Comparison of ENCODE assay signal across 14 cellular contexts in genomic region chr12:3061129-3061857, GRCh38.
DNase-seq lines count a peak whose midpoint lies in the region; TF ChIP-seq lines count a peak whose summit lies in the region.
"Had no signal": no experiment of that assay in that cellular context is flagged by ENCODE, and none has a peak within 500 bp of the region (broad histone marks: within the 10 kb centered on the region; RNA-seq: fewer than 3 reads in every experiment).

No MANE protein-coding gene starts in this region.

- in situ Hi-C loops in astrocyte of the spinal cord (cut with HindIII; ENCODE audit: low sequenced_read_pairs) = no loop called here
- in situ Hi-C loops in GM13976 (cut with MboI; ENCODE audit: low sequenced_read_pairs, unreplicated experiment) = no loop called here

- H3K4me3 ChIP-seq in astrocyte of the spinal cord (ENCODE audit: low read depth, low read length) = no peak overlapping the region
- H3K4me3 ChIP-seq: ascending aorta, lower lobe of right lung, neural progenitor cell had no signal

- TF ChIP-seq CTCF in astrocyte of the spinal cord (IDR thresholded peaks at IDR 0.05; ENCODE audit: low read depth, low read length) (no peak), GM13976 (IDR thresholded peaks at IDR 0.05; ENCODE audit: borderline replicate concordance, control extremely low read depth, extremely low read depth, insufficient read depth, missing control alignments) (no peak)

- DNase-seq in DMS 273 (lab: John Stamatoyannopoulos, UW; ENCODE audit: unreplicated experiment) (peak; percentile 25), DMS 273 treated with DMSO at 0.1 percent for 48 hours (lab: John Stamatoyannopoulos, UW) (no peak), astrocyte of the spinal cord (ENCODE audit: low read depth, low spot score) (peak; percentile 55), hepatic stellate cell (ENCODE audit: low spot score) (peak; percentile 86), NOMO-1 treated with DMSO at 0.1 percent for 48 hours (lab: John Stamatoyannopoulos, UW; ENCODE audit: unreplicated experiment) (no peak), SW 1271 (lab: John Stamatoyannopoulos, UW) (no peak), GM13976 (ENCODE audit: low spot score) (no peak), NCI-H2107 (lab: John Stamatoyannopoulos, UW) (no peak)
- DNase-seq: activated CD4-positive, alpha-beta T cell treated with anti-CD3 and anti-CD28 coated beads, Interleukin-2, amount 50 U/mL, for 1 hour; lower lobe of right lung; NCI-H1105; NCI-H345 had no signal

Comparison
In these comparisons a context has a peak if more than half of its experiments do, and no peak if none do; other contexts are left out.
1. DNase-seq: peak in DMS 273 (single experiment), astrocyte of the spinal cord (single experiment) and hepatic stellate cell (single experiment); none in DMS 273 treated with DMSO at 0.1 percent for 48 hours (single experiment), NOMO-1 treated with DMSO at 0.1 percent for 48 hours (single experiment), SW 1271 (0 of 2), GM13976 (single experiment) and NCI-H2107 (single experiment).